ENCODE assay signal across 8 cellular contexts in genomic region chrX:154097003-154097596, GRCh38. TPM values are rescaled to one million over a fixed set of nuclear protein-coding genes. Genes with fewer than 3 reads are reported as not detected.
A peak's percentile ranks its signal among the peaks of the same experiment; 100 is the strongest.
DNase-seq lines count a peak whose midpoint lies in the region; ATAC-seq, FAIRE-seq and TF ChIP-seq lines count a peak whose summit lies in the region.

No MANE protein-coding gene starts in this region.

- H3K79me1 ChIP-seq in H1 (ENCODE audit: low read depth, low read length) (peaks cover 3% of the 10 kb centered on the region), mesendoderm (ENCODE audit: low read length) (peaks cover 2% of the 10 kb centered on the region)

- H2BK5ac ChIP-seq in H1 (ENCODE audit: low read depth, low read length) = no peak overlapping the region
- H2BK5ac ChIP-seq in mesendoderm (ENCODE audit: low read length) = no peak overlapping the region

- no peak overlapping the region for H3K14ac ChIP-seq in H1 (ENCODE audit: insufficient read length)

- no CpG with 5 or more reads among the region's 82 CpGs for WGBS in H1 (ENCODE audit: extremely low coverage in 1 of 2, insufficient coverage in 1 of 2, insufficient read length in 1 of 2, insufficient replicate concordance in 2 of 2, low coverage in 1 of 2, low lambda C conversion rate in 2 of 2, missing lambda C conversion rate in 1 of 2), 2 experiments
- no CpG with 5 or more reads among the region's 82 CpGs for WGBS in mesendoderm (ENCODE audit: extremely low coverage, insufficient coverage, low lambda C conversion rate)

- H3K9ac ChIP-seq in H1 (replicated peaks in 1 of 4; ENCODE audit: extremely low read depth in 1 of 4, low read depth in 3 of 4, low read length in 3 of 4) (peak overlapping the region; percentile 54 to 90 (median 73)), mesendoderm (ENCODE audit: low read length) (peak overlapping the region; percentile 80)

- H3K79me2 ChIP-seq in H1 (ENCODE audit: control insufficient read depth in 1 of 2, insufficient read depth in 2 of 2, low read length in 2 of 2) (peaks cover 11 to 46% of the 10 kb centered on the region in 2 experiments), mesendoderm (ENCODE audit: control insufficient read depth, insufficient read depth, low read length) (peaks cover 41% of the 10 kb centered on the region)

- no peaks in the 10 kb centered on the region for H3K27me3 ChIP-seq in AG04450 (ENCODE audit: control insufficient read depth, insufficient read depth, low read length)
- H3K27me3 ChIP-seq in H1 (replicated peaks in 1 of 4; ENCODE audit: control insufficient read depth in 3 of 4, extremely low read depth in 1 of 4, insufficient read depth in 3 of 4, low read length in 3 of 4) = no peaks in the 10 kb centered on the region
- no peaks in the 10 kb centered on the region for H3K27me3 ChIP-seq in mesendoderm (ENCODE audit: insufficient read depth, low read length, poor library complexity)

- no peak; a peak in 1 of 3 replicates for TF ChIP-seq POLR2A in H1 (IDR thresholded peaks at IDR 0.05; ENCODE audit: control extremely low read depth in 1 of 2, low read depth in 2 of 2, low read length in 2 of 2)

- H2BK20ac ChIP-seq in H1 (ENCODE audit: low read length) = no peak overlapping the region

- H3K23ac ChIP-seq in H1 (ENCODE audit: insufficient read length) (no peak overlapping the region), mesendoderm (ENCODE audit: low read length) (no peak overlapping the region)

- H2BK120ac ChIP-seq in H1 (replicated peaks; ENCODE audit: low read depth, low read length) (no peak overlapping the region), mesendoderm (ENCODE audit: low read depth, low read length) (no peak overlapping the region)

- H3K4me1 ChIP-seq in H1 (replicated peaks in 1 of 4; ENCODE audit: control insufficient read depth in 3 of 4, insufficient read depth in 4 of 4, low read length in 3 of 4) (peaks cover 2 to 24% (median 8%) of the 10 kb centered on the region in 4 experiments; a peak in 6 of 7 replicates), mesendoderm (ENCODE audit: control insufficient read depth, low read depth, low read length) (peaks cover 4% of the 10 kb centered on the region)

- H2BK12ac ChIP-seq in H1 (ENCODE audit: low read depth, low read length) = no peak overlapping the region

- FAIRE-seq in H1 (lab: Jason Lieb, UNC) = no peak

- no peak for TF ChIP-seq EP300 in H1 (IDR thresholded peaks at IDR 0.05; ENCODE audit: borderline replicate concordance in 1 of 2, low read depth in 2 of 2, low read length in 2 of 2)

- H2BK15ac ChIP-seq in H1 (ENCODE audit: low read length) (no peak overlapping the region), mesendoderm (replicated peaks; ENCODE audit: low read depth) (no peak overlapping the region)

- H3K56ac ChIP-seq in H1 (replicated peaks; ENCODE audit: insufficient read length, low read depth, low read length) (no peak overlapping the region), mesendoderm (ENCODE audit: low read length) (peak overlapping the region; percentile 88)

- peaks cover 7% of the 10 kb centered on the region; the same call in 1 of the 2 replicates for H3K23me2 ChIP-seq in H1 (ENCODE audit: low read depth, low read length)

- H3K9me3 ChIP-seq in AG04450 (ENCODE audit: control insufficient read depth, insufficient read depth, low read length) (no peaks in the 10 kb centered on the region), H1 (ENCODE audit: insufficient read depth in 2 of 2, low read depth in 1 of 2, low read length in 1 of 2) (no peaks in the 10 kb centered on the region)

- H4K20me1 ChIP-seq in H1 (replicated peaks in 1 of 2; ENCODE audit: control insufficient read depth in 1 of 2, insufficient read depth in 2 of 2, low read length in 2 of 2) = peaks cover 7 to 11% of the 10 kb centered on the region in 2 experiments

- H3K4ac ChIP-seq in H1 (replicated peaks; ENCODE audit: insufficient read length, low read depth, low read length) (no peak overlapping the region), mesendoderm (ENCODE audit: low read depth, low read length) (peak overlapping the region; percentile 79)

- H3K18ac ChIP-seq in H1 (ENCODE audit: extremely low read depth, low read length) (no peak overlapping the region), mesendoderm (ENCODE audit: low read length) (peak overlapping the region; percentile 100)

- H3K4me2 ChIP-seq in H1 (ENCODE audit: insufficient read depth in 1 of 2, low read depth in 2 of 2, low read length in 2 of 2) (peak overlapping the region; percentile 95 to 98), mesendoderm (ENCODE audit: low read length) (peak overlapping the region; percentile 67)

- CTCF ChIA-PET in AG04450 (lab: Charles Lee) (interaction anchor here (0.5 kb wide), 1 partner anchor 286 kb away, joined by 8 read pairs; no protein-coding TSS in a partner anchor), H1 (lab: Charles Lee; ENCODE audit: partially characterized antibody) (no interaction called here)

- no peak overlapping the region for H2AK5ac ChIP-seq in H1 (ENCODE audit: low read depth, low read length)
- H2AK5ac ChIP-seq in mesendoderm (ENCODE audit: low read length) = no peak overlapping the region

- H3K4me3 ChIP-seq in AG04450 (ENCODE audit: low read depth, low read length) = peak overlapping the region; percentile 69
- H3K4me3 ChIP-seq in H1 (ENCODE audit: extremely low read depth in 1 of 4, insufficient read depth in 2 of 4, low read depth in 3 of 4, low read length in 4 of 4) = peak overlapping the region; percentile 51 to 92 (median 58)
- peak overlapping the region; percentile 49 for H3K4me3 ChIP-seq in mesendoderm (ENCODE audit: low read length)

- POLR2A ChIA-PET in AG04450 (lab: Yijun Ruan, JAX) (interaction anchor here (0.6 kb wide), 2 partner anchors 40 to 129 kb away, joined by 3 to 6 read pairs; no protein-coding TSS in a partner anchor), H1 (lab: Charles Lee; ENCODE audit: partially characterized antibody) (interaction anchor here (0.6 to 1.0 kb wide), 2 partner anchors 25 to 75 kb away, joined by 3 to 4 read pairs; no protein-coding TSS in a partner anchor)

- no peak overlapping the region for H4K91ac ChIP-seq in H1 (replicated peaks; ENCODE audit: insufficient read length, low read length)

- H3K27ac ChIP-seq in AG04450 (ENCODE audit: low read depth, low read length) = no peak overlapping the region
- peak overlapping the region; percentile 77; the same call in 1 of the 2 replicates for H3K27ac ChIP-seq in H1 (ENCODE audit: low read depth, low read length)
- peak overlapping the region; percentile 76 for H3K27ac ChIP-seq in mesendoderm (ENCODE audit: low read depth, low read length)

- H4K5ac ChIP-seq in H1 (ENCODE audit: insufficient read length, low read depth, low read length) = no peak overlapping the region
- no peak overlapping the region for H4K5ac ChIP-seq in mesendoderm (ENCODE audit: low read length)

- peak; percentile 25 for ATAC-seq in GM18867 (IDR thresholded peaks at IDR 0.05; ENCODE audit: unreplicated experiment)
- ATAC-seq in HG03135 (IDR thresholded peaks at IDR 0.05; ENCODE audit: unreplicated experiment) = peak; percentile 33

- TF ChIP-seq RAD21 in H1 (IDR thresholded peaks at IDR 0.05 in 1 of 2, conservative IDR thresholded peaks at IDR 0.05 in 1 of 2; ENCODE audit: low read depth in 2 of 2, low read length in 2 of 2) = no peak

- H2AFZ ChIP-seq in H1 (ENCODE audit: low read length) = no peak overlapping the region

- no peak for TF ChIP-seq CTCF in AG04450 (IDR thresholded peaks at IDR 0.05; ENCODE audit: low read depth, low read length)
- no peak for TF ChIP-seq CTCF in H1 (IDR thresholded peaks at IDR 0.05; ENCODE audit: control extremely low read depth in 1 of 3, insufficient read depth in 1 of 3, low read depth in 1 of 3, low read length in 3 of 3)

- H3K36me3 ChIP-seq in H1 (ENCODE audit: control insufficient read depth in 2 of 4, insufficient read depth in 4 of 4, low read length in 3 of 4) (no peaks in the 10 kb centered on the region; a peak in 1 of 8 replicates), mesendoderm (ENCODE audit: control insufficient read depth, insufficient read depth, low read length) (no peaks in the 10 kb centered on the region)

- DNase-seq in AG04450 (ENCODE audit: low read depth, low spot score) (no peak), NCI-H510A (lab: John Stamatoyannopoulos, UW) (peak; percentile 59), H1 (ENCODE audit: low read depth in 1 of 2, low spot score in 2 of 2) (peak in 1 of 2 experiments; percentile 67), mesendoderm (peak; percentile 70)
- peak in 2 of 3 experiments; percentile 10 to 31 for DNase-seq in activated CD8-positive, alpha-beta memory T cell treated with anti-CD3 and anti-CD28 coated beads for 48 hours (ENCODE audit: low read depth in 2 of 3, low spot score in 2 of 3)
- DNase-seq in stimulated activated CD8-positive, alpha-beta memory T cell treated with anti-CD3 and anti-CD28 coated beads, Interleukin-15, amount 100 ng/mL, for 24 hours (ENCODE audit: low read depth) = peak; percentile 36

- H4K8ac ChIP-seq in H1 (ENCODE audit: extremely low read depth, insufficient read depth, low read length) (peak overlapping the region; percentile 68; the same call in 1 of the 2 replicates), mesendoderm (ENCODE audit: low read depth, low read length) (peak overlapping the region; percentile 76)

RNA-seq across cellular contexts. Expression of gene MECP2, which starts 0.4 kb away (rescaled TPM):
- polyA plus RNA-seq in AG04450 (2011; rRNA removed) = 12.4 and 12.8 TPM in 2 replicates
- 16.0 and 18.0 TPM in 2 replicates for polyA minus RNA-seq in AG04450 (2011; rRNA and poly(A)+ RNA removed)
- total RNA-seq in H1 (2021; fragmentation: NEBNext Ultra II Directional; extraction: Animal tissue kit (Norgen Biotek cat#: 25700)) = 32.0 and 32.4 TPM in 2 replicates
- 5.0 and 6.9 TPM in 2 replicates for polyA plus RNA-seq in H1 (2011; rRNA removed)
- 8.9 TPM for polyA plus RNA-seq in H1 (2011; cell fraction: cytosol; rRNA removed)
- polyA plus RNA-seq in H1 (2011; cell fraction: nucleus; rRNA removed) = 13.7 TPM
- polyA plus RNA-seq in H1 (2012, experiment 1 of 2) = 13.2 to 14.0 TPM (median 13.8 TPM) in 4 replicates
- 9.1 TPM for polyA plus RNA-seq in H1 (2012, experiment 2 of 2)
- 18.7 TPM for polyA plus RNA-seq in H1 (2013, experiment 1 of 2)
- polyA plus RNA-seq in H1 (2013, experiment 2 of 2) = 12.7 TPM
- 19.4 and 21.7 TPM in 2 replicates for polyA minus RNA-seq in H1 (2011; rRNA and poly(A)+ RNA removed)
- 8.8 TPM for polyA minus RNA-seq in H1 (2011; cell fraction: cytosol; rRNA and poly(A)+ RNA removed)
- 30.8 TPM for polyA minus RNA-seq in H1 (2011; cell fraction: nucleus; rRNA and poly(A)+ RNA removed)
- 23.5 TPM for polyA plus RNA-seq in mesendoderm (2013, experiment 1 of 2)
- 24.6 TPM for polyA plus RNA-seq in mesendoderm (2013, experiment 2 of 2)

RNA-seq across cellular contexts. Expression of gene OPN1LW, which starts 46.9 kb away (rescaled TPM):
- polyA plus RNA-seq in AG04450 (2011; rRNA removed) (not detected in 2 replicates), H1 (2011; rRNA removed) (not detected in 2 replicates)
- polyA minus RNA-seq in AG04450 (2011; rRNA and poly(A)+ RNA removed) = not detected in 2 replicates
- total RNA-seq in H1 (2021; fragmentation: NEBNext Ultra II Directional; extraction: Animal tissue kit (Norgen Biotek cat#: 25700)) = not detected in 2 replicates
- polyA plus RNA-seq in H1 (2011; cell fraction: cytosol; rRNA removed) = not detected
- not detected for polyA plus RNA-seq in H1 (2011; cell fraction: nucleus; rRNA removed)
- polyA plus RNA-seq in H1 (2012, experiment 1 of 2) = not detected in 4 replicates
- polyA plus RNA-seq in H1 (2012, experiment 2 of 2) = not detected
- not detected for polyA plus RNA-seq in H1 (2013, experiment 1 of 2)
- polyA plus RNA-seq in H1 (2013, experiment 2 of 2) = not detected
- polyA minus RNA-seq in H1 (2011; rRNA and poly(A)+ RNA removed) = not detected in 2 replicates
- polyA minus RNA-seq in H1 (2011; cell fraction: cytosol; rRNA and poly(A)+ RNA removed) = not detected
- not detected for polyA minus RNA-seq in H1 (2011; cell fraction: nucleus; rRNA and poly(A)+ RNA removed)
- polyA plus RNA-seq in mesendoderm (2013, experiment 1 of 2) = not detected
- not detected for polyA plus RNA-seq in mesendoderm (2013, experiment 2 of 2)
